Comparison of ENCODE assay signal across 1 cellular context in genomic region chrX:103405009-103405333, GRCh38.
TF ChIP-seq lines count a peak whose summit lies in the region.

No MANE protein-coding gene starts in this region.

TF ChIP-seq in GM12878, 131 proteins besides CTCF, POLR2A, EP300 and RAD21 (continued from another document):
- no peak for TF ChIP-seq CEBPZ (IDR thresholded peaks at IDR 0.05; ENCODE audit: low read depth, low read length)
- TF ChIP-seq ATF3 (IDR thresholded peaks at IDR 0.05; ENCODE audit: borderline replicate concordance, extremely low read depth, low read depth, low read length): no peak
- TF ChIP-seq, protein P1, sequence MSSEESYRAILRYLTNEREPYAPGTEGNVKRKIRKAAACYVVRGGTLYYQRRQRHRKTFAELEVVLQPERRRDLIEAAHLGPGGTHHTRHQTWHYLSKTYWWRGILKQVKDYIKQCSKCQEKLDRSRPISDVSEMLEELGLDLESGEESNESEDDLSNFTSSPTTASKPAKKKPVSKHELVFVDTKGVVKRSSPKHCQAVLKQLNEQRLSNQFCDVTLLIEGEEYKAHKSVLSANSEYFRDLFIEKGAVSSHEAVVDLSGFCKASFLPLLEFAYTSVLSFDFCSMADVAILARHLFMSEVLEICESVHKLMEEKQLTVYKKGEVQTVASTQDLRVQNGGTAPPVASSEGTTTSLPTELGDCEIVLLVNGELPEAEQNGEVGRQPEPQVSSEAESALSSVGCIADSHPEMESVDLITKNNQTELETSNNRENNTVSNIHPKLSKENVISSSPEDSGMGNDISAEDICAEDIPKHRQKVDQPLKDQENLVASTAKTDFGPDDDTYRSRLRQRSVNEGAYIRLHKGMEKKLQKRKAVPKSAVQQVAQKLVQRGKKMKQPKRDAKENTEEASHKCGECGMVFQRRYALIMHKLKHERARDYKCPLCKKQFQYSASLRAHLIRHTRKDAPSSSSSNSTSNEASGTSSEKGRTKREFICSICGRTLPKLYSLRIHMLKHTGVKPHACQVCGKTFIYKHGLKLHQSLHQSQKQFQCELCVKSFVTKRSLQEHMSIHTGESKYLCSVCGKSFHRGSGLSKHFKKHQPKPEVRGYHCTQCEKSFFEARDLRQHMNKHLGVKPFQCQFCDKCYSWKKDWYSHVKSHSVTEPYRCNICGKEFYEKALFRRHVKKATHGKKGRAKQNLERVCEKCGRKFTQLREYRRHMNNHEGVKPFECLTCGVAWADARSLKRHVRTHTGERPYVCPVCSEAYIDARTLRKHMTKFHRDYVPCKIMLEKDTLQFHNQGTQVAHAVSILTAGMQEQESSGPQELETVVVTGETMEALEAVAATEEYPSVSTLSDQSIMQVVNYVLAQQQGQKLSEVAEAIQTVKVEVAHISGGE (CRISPR knock-in tag; IDR thresholded peaks at IDR 0.05): no peak
- no peak for TF ChIP-seq BMI1 (IDR thresholded peaks at IDR 0.05; ENCODE audit: borderline replicate concordance)
- no peak for TF ChIP-seq IRF5 (IDR thresholded peaks at IDR 0.05; ENCODE audit: borderline replicate concordance)
- TF ChIP-seq SREBF1 (IDR thresholded peaks at IDR 0.05; ENCODE audit: low read length): no peak
- no peak for TF ChIP-seq NR2F1 (conservative IDR thresholded peaks at IDR 0.05)
- TF ChIP-seq MEF2A (IDR thresholded peaks at IDR 0.05; ENCODE audit: insufficient read depth, low read depth, low read length): no peak
- no peak for TF ChIP-seq SKIL (IDR thresholded peaks at IDR 0.05; ENCODE audit: low read depth, poor library complexity, severe bottlenecking)
- TF ChIP-seq ASH2L (IDR thresholded peaks at IDR 0.05; ENCODE audit: borderline replicate concordance, low read depth): no peak
- TF ChIP-seq FOXM1 (IDR thresholded peaks at IDR 0.05; ENCODE audit: low read depth, low read length): no peak
- TF ChIP-seq SIX5 (IDR thresholded peaks at IDR 0.05; ENCODE audit: low read depth, low read length, severe bottlenecking): no peak
- TF ChIP-seq, protein P2, sequence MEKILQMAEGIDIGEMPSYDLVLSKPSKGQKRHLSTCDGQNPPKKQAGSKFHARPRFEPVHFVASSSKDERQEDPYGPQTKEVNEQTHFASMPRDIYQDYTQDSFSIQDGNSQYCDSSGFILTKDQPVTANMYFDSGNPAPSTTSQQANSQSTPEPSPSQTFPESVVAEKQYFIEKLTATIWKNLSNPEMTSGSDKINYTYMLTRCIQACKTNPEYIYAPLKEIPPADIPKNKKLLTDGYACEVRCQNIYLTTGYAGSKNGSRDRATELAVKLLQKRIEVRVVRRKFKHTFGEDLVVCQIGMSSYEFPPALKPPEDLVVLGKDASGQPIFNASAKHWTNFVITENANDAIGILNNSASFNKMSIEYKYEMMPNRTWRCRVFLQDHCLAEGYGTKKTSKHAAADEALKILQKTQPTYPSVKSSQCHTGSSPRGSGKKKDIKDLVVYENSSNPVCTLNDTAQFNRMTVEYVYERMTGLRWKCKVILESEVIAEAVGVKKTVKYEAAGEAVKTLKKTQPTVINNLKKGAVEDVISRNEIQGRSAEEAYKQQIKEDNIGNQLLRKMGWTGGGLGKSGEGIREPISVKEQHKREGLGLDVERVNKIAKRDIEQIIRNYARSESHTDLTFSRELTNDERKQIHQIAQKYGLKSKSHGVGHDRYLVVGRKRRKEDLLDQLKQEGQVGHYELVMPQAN (conservative IDR thresholded peaks at IDR 0.05): no peak
